ENCODE assay signal across 1 cellular context in genomic region chr6:116364361-116364760, GRCh38.
TF ChIP-seq lines count a peak whose summit lies in the region.

No MANE protein-coding gene starts in this region.

TF ChIP-seq in GM12878, 131 proteins besides CTCF, POLR2A, EP300 and RAD21 (continued from another document):
- no peak for TF ChIP-seq ZNF687 (IDR thresholded peaks at IDR 0.05)
- no peak for TF ChIP-seq RBBP5 (conservative IDR thresholded peaks at IDR 0.05)
- TF ChIP-seq, protein P1, sequence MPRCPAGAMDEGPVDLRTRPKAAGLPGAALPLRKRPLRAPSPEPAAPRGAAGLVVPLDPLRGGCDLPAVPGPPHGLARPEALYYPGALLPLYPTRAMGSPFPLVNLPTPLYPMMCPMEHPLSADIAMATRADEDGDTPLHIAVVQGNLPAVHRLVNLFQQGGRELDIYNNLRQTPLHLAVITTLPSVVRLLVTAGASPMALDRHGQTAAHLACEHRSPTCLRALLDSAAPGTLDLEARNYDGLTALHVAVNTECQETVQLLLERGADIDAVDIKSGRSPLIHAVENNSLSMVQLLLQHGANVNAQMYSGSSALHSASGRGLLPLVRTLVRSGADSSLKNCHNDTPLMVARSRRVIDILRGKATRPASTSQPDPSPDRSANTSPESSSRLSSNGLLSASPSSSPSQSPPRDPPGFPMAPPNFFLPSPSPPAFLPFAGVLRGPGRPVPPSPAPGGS (IDR thresholded peaks at IDR 0.05; ENCODE audit: borderline replicate concordance, insufficient read depth, low read depth, low read length, poor library complexity, severe bottlenecking), result no peak
- TF ChIP-seq, protein P2, sequence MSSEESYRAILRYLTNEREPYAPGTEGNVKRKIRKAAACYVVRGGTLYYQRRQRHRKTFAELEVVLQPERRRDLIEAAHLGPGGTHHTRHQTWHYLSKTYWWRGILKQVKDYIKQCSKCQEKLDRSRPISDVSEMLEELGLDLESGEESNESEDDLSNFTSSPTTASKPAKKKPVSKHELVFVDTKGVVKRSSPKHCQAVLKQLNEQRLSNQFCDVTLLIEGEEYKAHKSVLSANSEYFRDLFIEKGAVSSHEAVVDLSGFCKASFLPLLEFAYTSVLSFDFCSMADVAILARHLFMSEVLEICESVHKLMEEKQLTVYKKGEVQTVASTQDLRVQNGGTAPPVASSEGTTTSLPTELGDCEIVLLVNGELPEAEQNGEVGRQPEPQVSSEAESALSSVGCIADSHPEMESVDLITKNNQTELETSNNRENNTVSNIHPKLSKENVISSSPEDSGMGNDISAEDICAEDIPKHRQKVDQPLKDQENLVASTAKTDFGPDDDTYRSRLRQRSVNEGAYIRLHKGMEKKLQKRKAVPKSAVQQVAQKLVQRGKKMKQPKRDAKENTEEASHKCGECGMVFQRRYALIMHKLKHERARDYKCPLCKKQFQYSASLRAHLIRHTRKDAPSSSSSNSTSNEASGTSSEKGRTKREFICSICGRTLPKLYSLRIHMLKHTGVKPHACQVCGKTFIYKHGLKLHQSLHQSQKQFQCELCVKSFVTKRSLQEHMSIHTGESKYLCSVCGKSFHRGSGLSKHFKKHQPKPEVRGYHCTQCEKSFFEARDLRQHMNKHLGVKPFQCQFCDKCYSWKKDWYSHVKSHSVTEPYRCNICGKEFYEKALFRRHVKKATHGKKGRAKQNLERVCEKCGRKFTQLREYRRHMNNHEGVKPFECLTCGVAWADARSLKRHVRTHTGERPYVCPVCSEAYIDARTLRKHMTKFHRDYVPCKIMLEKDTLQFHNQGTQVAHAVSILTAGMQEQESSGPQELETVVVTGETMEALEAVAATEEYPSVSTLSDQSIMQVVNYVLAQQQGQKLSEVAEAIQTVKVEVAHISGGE (CRISPR knock-in tag; IDR thresholded peaks at IDR 0.05), result no peak
- no peak for TF ChIP-seq CEBPZ (IDR thresholded peaks at IDR 0.05; ENCODE audit: low read depth, low read length)
- TF ChIP-seq SMARCA5 (IDR thresholded peaks at IDR 0.05), result no peak
- no peak for TF ChIP-seq BACH1 (IDR thresholded peaks at IDR 0.05; ENCODE audit: borderline replicate concordance)
- TF ChIP-seq ZNF384 (IDR thresholded peaks at IDR 0.05; ENCODE audit: borderline replicate concordance, low read depth, low read length), result no peak
- no peak for TF ChIP-seq NR2F1 (conservative IDR thresholded peaks at IDR 0.05)
- TF ChIP-seq, protein P3, sequence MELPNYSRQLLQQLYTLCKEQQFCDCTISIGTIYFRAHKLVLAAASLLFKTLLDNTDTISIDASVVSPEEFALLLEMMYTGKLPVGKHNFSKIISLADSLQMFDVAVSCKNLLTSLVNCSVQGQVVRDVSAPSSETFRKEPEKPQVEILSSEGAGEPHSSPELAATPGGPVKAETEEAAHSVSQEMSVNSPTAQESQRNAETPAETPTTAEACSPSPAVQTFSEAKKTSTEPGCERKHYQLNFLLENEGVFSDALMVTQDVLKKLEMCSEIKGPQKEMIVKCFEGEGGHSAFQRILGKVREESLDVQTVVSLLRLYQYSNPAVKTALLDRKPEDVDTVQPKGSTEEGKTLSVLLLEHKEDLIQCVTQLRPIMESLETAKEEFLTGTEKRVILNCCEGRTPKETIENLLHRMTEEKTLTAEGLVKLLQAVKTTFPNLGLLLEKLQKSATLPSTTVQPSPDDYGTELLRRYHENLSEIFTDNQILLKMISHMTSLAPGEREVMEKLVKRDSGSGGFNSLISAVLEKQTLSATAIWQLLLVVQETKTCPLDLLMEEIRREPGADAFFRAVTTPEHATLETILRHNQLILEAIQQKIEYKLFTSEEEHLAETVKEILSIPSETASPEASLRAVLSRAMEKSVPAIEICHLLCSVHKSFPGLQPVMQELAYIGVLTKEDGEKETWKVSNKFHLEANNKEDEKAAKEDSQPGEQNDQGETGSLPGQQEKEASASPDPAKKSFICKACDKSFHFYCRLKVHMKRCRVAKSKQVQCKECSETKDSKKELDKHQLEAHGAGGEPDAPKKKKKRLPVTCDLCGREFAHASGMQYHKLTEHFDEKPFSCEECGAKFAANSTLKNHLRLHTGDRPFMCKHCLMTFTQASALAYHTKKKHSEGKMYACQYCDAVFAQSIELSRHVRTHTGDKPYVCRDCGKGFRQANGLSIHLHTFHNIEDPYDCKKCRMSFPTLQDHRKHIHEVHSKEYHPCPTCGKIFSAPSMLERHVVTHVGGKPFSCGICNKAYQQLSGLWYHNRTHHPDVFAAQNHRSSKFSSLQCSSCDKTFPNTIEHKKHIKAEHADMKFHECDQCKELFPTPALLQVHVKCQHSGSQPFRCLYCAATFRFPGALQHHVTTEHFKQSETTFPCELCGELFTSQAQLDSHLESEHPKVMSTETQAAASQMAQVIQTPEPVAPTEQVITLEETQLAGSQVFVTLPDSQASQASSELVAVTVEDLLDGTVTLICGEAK (IDR thresholded peaks at IDR 0.05; ENCODE audit: borderline replicate concordance), result no peak
- TF ChIP-seq SPI1 (IDR thresholded peaks at IDR 0.05; ENCODE audit: borderline replicate concordance, insufficient read depth, low read depth, low read length), result no peak
